Comparison of ENCODE assay signal across 1 cellular context in the genomic region with DNA sequence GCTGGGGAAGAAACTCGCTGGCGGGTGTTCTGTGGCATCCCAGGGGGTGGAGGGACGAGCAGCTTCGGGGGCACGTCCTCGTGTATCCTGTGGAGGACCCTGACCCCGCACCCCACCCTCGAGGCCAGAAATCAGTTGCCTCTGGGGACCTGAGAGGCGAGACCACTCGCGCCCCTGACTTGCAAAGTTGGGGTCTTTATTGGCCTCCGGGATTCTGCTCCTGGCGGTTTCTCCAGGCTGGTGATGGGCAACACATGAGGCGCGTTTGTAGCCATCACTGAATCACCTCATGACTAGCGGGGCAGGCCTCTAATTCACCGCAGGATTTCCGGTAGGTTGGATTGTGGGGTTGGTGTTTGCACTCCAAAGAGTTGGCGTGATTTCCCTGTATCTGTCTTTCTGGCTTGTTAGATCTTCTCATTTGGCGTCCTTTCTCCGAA.
TF ChIP-seq lines count a peak whose summit lies in the region.

No MANE protein-coding gene starts in this region.

TF ChIP-seq in liver, 16 proteins besides CTCF, POLR2A, EP300 and RAD21:
- TF ChIP-seq, protein P1, sequence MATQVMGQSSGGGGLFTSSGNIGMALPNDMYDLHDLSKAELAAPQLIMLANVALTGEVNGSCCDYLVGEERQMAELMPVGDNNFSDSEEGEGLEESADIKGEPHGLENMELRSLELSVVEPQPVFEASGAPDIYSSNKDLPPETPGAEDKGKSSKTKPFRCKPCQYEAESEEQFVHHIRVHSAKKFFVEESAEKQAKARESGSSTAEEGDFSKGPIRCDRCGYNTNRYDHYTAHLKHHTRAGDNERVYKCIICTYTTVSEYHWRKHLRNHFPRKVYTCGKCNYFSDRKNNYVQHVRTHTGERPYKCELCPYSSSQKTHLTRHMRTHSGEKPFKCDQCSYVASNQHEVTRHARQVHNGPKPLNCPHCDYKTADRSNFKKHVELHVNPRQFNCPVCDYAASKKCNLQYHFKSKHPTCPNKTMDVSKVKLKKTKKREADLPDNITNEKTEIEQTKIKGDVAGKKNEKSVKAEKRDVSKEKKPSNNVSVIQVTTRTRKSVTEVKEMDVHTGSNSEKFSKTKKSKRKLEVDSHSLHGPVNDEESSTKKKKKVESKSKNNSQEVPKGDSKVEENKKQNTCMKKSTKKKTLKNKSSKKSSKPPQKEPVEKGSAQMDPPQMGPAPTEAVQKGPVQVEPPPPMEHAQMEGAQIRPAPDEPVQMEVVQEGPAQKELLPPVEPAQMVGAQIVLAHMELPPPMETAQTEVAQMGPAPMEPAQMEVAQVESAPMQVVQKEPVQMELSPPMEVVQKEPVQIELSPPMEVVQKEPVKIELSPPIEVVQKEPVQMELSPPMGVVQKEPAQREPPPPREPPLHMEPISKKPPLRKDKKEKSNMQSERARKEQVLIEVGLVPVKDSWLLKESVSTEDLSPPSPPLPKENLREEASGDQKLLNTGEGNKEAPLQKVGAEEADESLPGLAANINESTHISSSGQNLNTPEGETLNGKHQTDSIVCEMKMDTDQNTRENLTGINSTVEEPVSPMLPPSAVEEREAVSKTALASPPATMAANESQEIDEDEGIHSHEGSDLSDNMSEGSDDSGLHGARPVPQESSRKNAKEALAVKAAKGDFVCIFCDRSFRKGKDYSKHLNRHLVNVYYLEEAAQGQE (IDR thresholded peaks at IDR 0.05) = peak; percentile 26
- peak in 1 of 2 donors; percentile 63 for TF ChIP-seq GABPA (IDR thresholded peaks at IDR 0.05 in 1 of 2, conservative IDR thresholded peaks at IDR 0.05 in 1 of 2)
TF ChIP-seq in liver: peak in this region for 2; not testable (repeated sequence) for 14.
